Comparison of ENCODE assay signal across 20 cellular contexts in the genomic region with DNA sequence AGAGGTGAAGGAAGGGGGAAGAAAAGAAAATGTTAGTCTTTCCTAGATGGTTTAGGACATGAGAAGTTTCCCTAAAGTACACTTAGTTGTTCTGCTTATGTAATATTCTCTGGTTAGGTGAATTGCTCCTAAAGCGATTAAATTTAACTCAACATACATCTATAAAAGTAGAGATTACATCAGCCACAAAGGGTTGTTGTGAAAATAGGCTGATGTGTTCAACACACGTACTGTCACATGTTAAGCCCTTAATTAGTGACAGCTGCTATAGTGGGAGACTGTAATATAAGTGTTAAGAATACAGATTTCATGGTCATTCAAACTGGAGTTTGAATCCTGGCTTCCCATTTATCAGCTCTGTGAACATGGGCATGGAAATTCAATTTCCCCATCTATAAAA.
"Had no signal": no experiment of that assay in that cellular context is flagged by ENCODE, and none has a peak within 500 bp of the region (broad histone marks: within the 10 kb centered on the region; RNA-seq: fewer than 3 reads in every experiment).

No MANE protein-coding gene starts in this region.

- H3K4me1 ChIP-seq: body of pancreas had no signal

- H3K27ac Mint-ChIP-seq: activated naive CD4-positive, alpha-beta T cell treated with anti-CD3 and anti-CD28 coated beads, Interleukin-2, amount 50 U/mL, for 24 hours; dendritic cell treated with granulocyte-macrophage colony-stimulating factor and Interleukin-4, amounts not matched to agents 40 ng/mL and 50 ng/mL, for 4 days; natural killer cell treated with Interleukin-12 subunit alpha and Interleukin-12 subunit beta and Interleukin-15 and Interleukin-18, amount 100 ng/mL, for 72 hours; progenitor cell of endocrine pancreas; stimulated activated naive CD8-positive, alpha-beta T cell treated with anti-CD3 and anti-CD28 coated beads, Interleukin-15, Interleukin-2, amounts not matched to agents 100 ng/mL and 50 ng/mL, for 24 hours had no signal

- H3K36me3 Mint-ChIP-seq: activated naive CD4-positive, alpha-beta T cell treated with anti-CD3 and anti-CD28 coated beads, Interleukin-2, amount 50 U/mL, for 24 hours; natural killer cell treated with Interleukin-12 subunit alpha and Interleukin-12 subunit beta and Interleukin-15 and Interleukin-18, amount 100 ng/mL, for 72 hours had no signal

- H3K4me3 ChIP-seq: body of pancreas, gastrocnemius medialis, tibial artery had no signal

- H3K27me3 ChIP-seq: body of pancreas, gastrocnemius medialis, tibial artery had no signal

- H3K4me3 Mint-ChIP-seq: activated naive CD4-positive, alpha-beta T cell treated with anti-CD3 and anti-CD28 coated beads, Interleukin-2, amount 50 U/mL, for 24 hours; dendritic cell treated with granulocyte-macrophage colony-stimulating factor and Interleukin-4, amounts not matched to agents 40 ng/mL and 50 ng/mL, for 4 days; natural killer cell treated with Interleukin-12 subunit alpha and Interleukin-12 subunit beta and Interleukin-15 and Interleukin-18, amount 100 ng/mL, for 72 hours; stimulated activated naive CD8-positive, alpha-beta T cell treated with anti-CD3 and anti-CD28 coated beads, Interleukin-15, Interleukin-2, amounts not matched to agents 100 ng/mL and 50 ng/mL, for 24 hours had no signal

- H3K9me3 ChIP-seq: body of pancreas, gastrocnemius medialis, tibial artery had no signal

- DNase-seq: activated CD4-positive, alpha-beta T cell treated with anti-CD3 and anti-CD28 coated beads for 1 hour; activated CD4-positive, alpha-beta T cell treated with anti-CD3 and anti-CD28 coated beads, Interleukin-2, amount 50 U/mL, for 1 hour; activated gamma-delta T cell treated with Interleukin-2 at 50 U/mL for 16 hours; activated T-cell treated with anti-CD3 and anti-CD28 coated beads, Interleukin-2, amount 50 U/mL, for 1 hour; anterior cingulate cortex; body of pancreas; effector CD4-positive, alpha-beta T cell; gastrocnemius medialis; hippocampal formation; left ventricle myocardium superior; midbrain; stimulated activated CD4-positive, alpha-beta T cell treated with anti-CD3 and anti-CD28 coated beads, Interleukin-12 subunit alpha, Interleukin-12 subunit beta, amount 100 ng/mL, for 4 hours; stimulated activated CD4-positive, alpha-beta T cell treated with anti-CD3 and anti-CD28 coated beads, Interleukin-4, amount 100 ng/mL, for 4 hours; T-helper 9 cell; tibial artery had no signal

- H3K36me3 ChIP-seq: gastrocnemius medialis had no signal

- ATAC-seq: body of pancreas; gastrocnemius medialis; left ventricle myocardium superior; natural killer cell treated with Interleukin-12 subunit alpha and Interleukin-12 subunit beta and Interleukin-15 and Interleukin-18, amount 100 ng/mL, for 72 hours had no signal

- H3K27me3 Mint-ChIP-seq: activated naive CD4-positive, alpha-beta T cell treated with anti-CD3 and anti-CD28 coated beads, Interleukin-2, amount 50 U/mL, for 24 hours; dendritic cell treated with granulocyte-macrophage colony-stimulating factor and Interleukin-4, amounts not matched to agents 40 ng/mL and 50 ng/mL, for 4 days; progenitor cell of endocrine pancreas; stimulated activated naive CD8-positive, alpha-beta T cell treated with anti-CD3 and anti-CD28 coated beads, Interleukin-15, Interleukin-2, amounts not matched to agents 100 ng/mL and 50 ng/mL, for 24 hours had no signal

- H3K27ac ChIP-seq: body of pancreas, gastrocnemius medialis, tibial artery had no signal

- H3K9me3 Mint-ChIP-seq: activated naive CD4-positive, alpha-beta T cell treated with anti-CD3 and anti-CD28 coated beads, Interleukin-2, amount 50 U/mL, for 24 hours; dendritic cell treated with granulocyte-macrophage colony-stimulating factor and Interleukin-4, amounts not matched to agents 40 ng/mL and 50 ng/mL, for 4 days; natural killer cell treated with Interleukin-12 subunit alpha and Interleukin-12 subunit beta and Interleukin-15 and Interleukin-18, amount 100 ng/mL, for 72 hours had no signal
